Comparison of ENCODE assay signal across 8 cellular contexts in genomic region chrX:70134116-70134477, GRCh38. TPM values are rescaled to one million over a fixed set of nuclear protein-coding genes. Genes with fewer than 3 reads are reported as not detected.
DNase-seq lines count a peak whose midpoint lies in the region; TF ChIP-seq lines count a peak whose summit lies in the region.

No MANE protein-coding gene starts in this region.

- H3K4me3 Mint-ChIP-seq in dendritic cell treated with granulocyte-macrophage colony-stimulating factor and Interleukin-4, amounts not matched to agents 40 ng/mL and 50 ng/mL, for 4 days, result peak overlapping the region; percentile 98

- H3K27me3 ChIP-seq in HAP-1 (ENCODE audit: low read depth), result no peaks in the 10 kb centered on the region
- H3K27me3 ChIP-seq in mucosa of stomach (ENCODE audit: control insufficient read depth, insufficient read depth, low read length), result no peaks in the 10 kb centered on the region

- DNase-seq in GM12864 (ENCODE audit: low read depth), result no peak
- no peak for DNase-seq in HAP-1 (ENCODE audit: low spot score in 2 of 2)
- DNase-seq in NCI-H2171 treated with DMSO at 0.1 percent for 48 hours (lab: John Stamatoyannopoulos, UW), result peak; percentile 74
- DNase-seq in amygdala (lab: John Stamatoyannopoulos, UW), result no peak
- DNase-seq in activated gamma-delta T cell treated with Interleukin-2 at 50 U/mL for 16 hours, result no peak
- DNase-seq in mucosa of gallbladder (ENCODE audit: low spot score), result no peak

- H3K9me3 Mint-ChIP-seq in dendritic cell treated with granulocyte-macrophage colony-stimulating factor and Interleukin-4, amounts not matched to agents 40 ng/mL and 50 ng/mL, for 4 days, result no peaks in the 10 kb centered on the region

- peaks cover 2% of the 10 kb centered on the region for H3K27me3 Mint-ChIP-seq in dendritic cell treated with granulocyte-macrophage colony-stimulating factor and Interleukin-4, amounts not matched to agents 40 ng/mL and 50 ng/mL, for 4 days

- H3K4me3 ChIP-seq in GM12864 (ENCODE audit: low read depth, low read length), result peak overlapping the region; percentile 85
- peak overlapping the region; percentile 85 for H3K4me3 ChIP-seq in HAP-1
- peak overlapping the region; percentile 82 for H3K4me3 ChIP-seq in mucosa of stomach (ENCODE audit: low read length)

- H3K4me1 ChIP-seq in HAP-1 (peaks cover 26% of the 10 kb centered on the region), mucosa of stomach (ENCODE audit: control insufficient read depth, insufficient read depth, low read length) (peaks cover 6% of the 10 kb centered on the region)

- peaks cover 42% of the 10 kb centered on the region for H3K36me3 Mint-ChIP-seq in dendritic cell treated with granulocyte-macrophage colony-stimulating factor and Interleukin-4, amounts not matched to agents 40 ng/mL and 50 ng/mL, for 4 days (ENCODE audit: low read depth)

- H3K4me1 Mint-ChIP-seq in dendritic cell treated with granulocyte-macrophage colony-stimulating factor and Interleukin-4, amounts not matched to agents 40 ng/mL and 50 ng/mL, for 4 days (ENCODE audit: low read depth), result peaks cover 26% of the 10 kb centered on the region

- H3K36me3 ChIP-seq in HAP-1 (replicated peaks) (peaks cover 24% of the 10 kb centered on the region), mucosa of stomach (ENCODE audit: control insufficient read depth, insufficient read depth, low read length) (no peaks in the 10 kb centered on the region)

- no peak for TF ChIP-seq CTCF in GM12864 (IDR thresholded peaks at IDR 0.05; ENCODE audit: low read depth, low read length, missing control alignments)

- H3K9ac ChIP-seq in mucosa of stomach (ENCODE audit: low read length), result peak overlapping the region; percentile 94

- peak overlapping the region; percentile 93 for H3K27ac Mint-ChIP-seq in dendritic cell treated with granulocyte-macrophage colony-stimulating factor and Interleukin-4, amounts not matched to agents 40 ng/mL and 50 ng/mL, for 4 days

- intact Hi-C loops in dendritic cell treated with granulocyte-macrophage colony-stimulating factor and Interleukin-4, amounts not matched to agents 40 ng/mL and 50 ng/mL, for 4 days (cut with micrococcal nuclease), result loop anchor here (5.0 to 10.0 kb wide), 2 partner anchors 301 to 517 kb away; partner anchors contain the start of gene EDA

- in situ Hi-C loops in HAP-1 (cut with MboI; ENCODE audit: low sequenced_read_pairs), result no loop called here

- no peaks in the 10 kb centered on the region for H3K9me3 ChIP-seq in HAP-1
- no peaks in the 10 kb centered on the region for H3K9me3 ChIP-seq in mucosa of stomach (ENCODE audit: control insufficient read depth, low read length)

RNA-seq across cellular contexts. Expression of gene IGBP1, which starts 0.8 kb away (rescaled TPM):
- total RNA-seq in mucosa of gallbladder, result 61.9 TPM

RNA-seq across cellular contexts. Expression of gene DGAT2L6, which starts 43.2 kb away (rescaled TPM):
- not detected for total RNA-seq in mucosa of gallbladder
